22 cellular contexts compared by ENCODE assay signal in the genomic region with DNA sequence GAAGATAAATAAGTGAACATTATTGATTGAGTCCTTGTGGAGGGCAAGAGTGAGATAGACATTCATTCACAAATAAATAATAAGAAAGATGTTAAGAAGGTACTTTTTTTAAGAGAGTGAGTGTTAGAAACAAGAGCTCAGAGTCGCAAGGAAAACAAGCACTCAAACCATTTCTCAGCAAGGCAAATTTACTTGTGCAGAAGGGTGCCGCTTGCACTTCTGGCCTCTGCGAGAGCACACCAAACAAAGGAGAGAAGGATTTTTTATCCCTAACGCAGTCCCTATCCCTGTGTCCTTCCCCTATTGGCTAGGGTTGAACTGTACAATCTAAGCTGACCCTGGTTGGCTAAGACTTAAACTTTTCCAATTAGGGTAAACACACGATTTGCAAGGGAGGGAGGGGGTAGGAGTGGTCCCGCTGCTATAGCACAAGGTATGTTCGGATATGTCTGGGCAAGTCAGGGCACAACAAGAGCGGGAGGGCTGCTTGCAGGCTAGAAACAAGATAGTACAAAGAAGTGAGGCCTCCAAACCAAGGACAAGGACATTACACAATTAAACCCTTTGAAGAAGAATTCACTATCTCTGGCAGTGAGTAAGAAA.
"Had no signal": no experiment of that assay in that cellular context is flagged by ENCODE, and none has a peak within 500 bp of the region (broad histone marks: within the 10 kb centered on the region; RNA-seq: fewer than 3 reads in every experiment).

No MANE protein-coding gene starts in this region.

- ATAC-seq: activated CD8-positive, alpha-beta T cell treated with anti-CD3 and anti-CD28 coated beads for 36 hours; activated T-helper 17 cell treated with anti-CD3 and anti-CD28 coated beads, Interleukin-2, amount 50 U/mL, for 72 hours; body of pancreas; effector memory CD8-positive, alpha-beta T cell; foreskin keratinocyte; left lung; T-helper 17 cell had no signal

- H3K4me3 Mint-ChIP-seq: activated B cell treated with CpG ODN at 0.5 μM for 24 hours; activated CD8-positive, alpha-beta T cell treated with anti-CD3 and anti-CD28 coated beads for 36 hours; activated T-helper 17 cell treated with anti-CD3 and anti-CD28 coated beads, Interleukin-2, amount 50 U/mL, for 72 hours; effector memory CD8-positive, alpha-beta T cell; nephron progenitor cell; T-helper 17 cell had no signal

- FAIRE-seq: kidney, TTC549 had no signal

- H3K27ac Mint-ChIP-seq: activated B cell treated with CpG ODN at 0.5 μM for 24 hours; activated CD8-positive, alpha-beta T cell treated with anti-CD3 and anti-CD28 coated beads for 36 hours; activated T-helper 17 cell treated with anti-CD3 and anti-CD28 coated beads, Interleukin-2, amount 50 U/mL, for 72 hours; effector memory CD8-positive, alpha-beta T cell; nephron progenitor cell; T-helper 17 cell had no signal

- H3K9me3 Mint-ChIP-seq: activated T-helper 17 cell treated with anti-CD3 and anti-CD28 coated beads, Interleukin-2, amount 50 U/mL, for 72 hours had no signal

- H3K27me3 Mint-ChIP-seq: activated B cell treated with CpG ODN at 0.5 μM for 24 hours had no signal

- H3K4me3 ChIP-seq: body of pancreas, left lung, thyroid gland had no signal

- H3K4me1 Mint-ChIP-seq: activated B cell treated with CpG ODN at 0.5 μM for 24 hours; activated T-helper 17 cell treated with anti-CD3 and anti-CD28 coated beads, Interleukin-2, amount 50 U/mL, for 72 hours; nephron progenitor cell; T-helper 17 cell had no signal

- DNase-seq: activated B cell treated with CpG ODN at 0.5 μM for 24 hours; activated CD4-positive, alpha-beta T cell treated with anti-CD3 and anti-CD28 coated beads for 48 hours; activated CD8-positive, alpha-beta T cell treated with anti-CD3 and anti-CD28 coated beads for 36 hours; activated naive CD4-positive, alpha-beta T cell treated with Interleukin-2 at 50 U/mL for 16 hours; activated T-cell treated with anti-CD3 and anti-CD28 coated beads, Interleukin-2, amount 50 U/mL, for 1 hour; body of pancreas; effector memory CD8-positive, alpha-beta T cell; hypothalamus; kidney; left lung; mammary epithelial cell; nephron progenitor cell; retina; stimulated activated CD4-positive, alpha-beta T cell treated with anti-CD3 and anti-CD28 coated beads, Interleukin-12 subunit alpha, Interleukin-12 subunit beta, amount 100 ng/mL, for 4 hours; stimulated activated CD4-positive, alpha-beta T cell treated with anti-CD3 and anti-CD28 coated beads, Interleukin-1b, Interleukin-23, amount 100 ng/mL, for 48 hours; stimulated activated CD8-positive, alpha-beta memory T cell treated with anti-CD3 and anti-CD28 coated beads, Interleukin-4, amount 100 ng/mL, for 48 hours; stimulated activated naive CD4-positive, alpha-beta T cell; T-helper 17 cell; thyroid gland had no signal
